ENCODE assay signal across 13 cellular contexts in the genomic region with DNA sequence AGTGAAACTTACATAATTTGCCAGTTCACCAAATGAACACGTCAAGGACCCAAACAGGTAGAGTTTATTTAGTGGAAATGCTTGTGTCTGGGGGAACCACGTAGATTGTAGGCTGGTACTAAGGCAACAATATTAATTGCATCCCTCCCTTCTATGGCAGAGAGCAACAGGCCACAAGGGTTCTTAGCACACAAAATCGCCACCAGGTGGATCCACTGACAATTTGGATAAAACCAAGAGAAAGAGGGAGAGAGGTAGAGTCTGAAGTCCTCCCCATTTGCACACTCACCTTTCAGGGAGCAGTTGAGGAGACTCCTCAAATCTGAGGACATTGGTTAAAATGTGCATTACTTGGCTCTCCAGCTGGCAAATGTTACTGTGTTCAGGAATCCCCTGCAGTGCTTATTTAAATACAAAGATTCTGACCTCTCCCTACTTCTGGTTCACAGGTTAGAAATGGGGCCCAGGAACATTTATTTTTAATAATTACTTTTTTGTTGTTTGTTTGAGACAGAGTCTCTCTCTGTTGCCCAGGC.
DNase-seq lines count a peak whose midpoint lies in the region; ATAC-seq, FAIRE-seq and TF ChIP-seq lines count a peak whose summit lies in the region.
"Had no signal": no experiment of that assay in that cellular context is flagged by ENCODE, and none has a peak within 500 bp of the region (broad histone marks: within the 10 kb centered on the region; RNA-seq: fewer than 3 reads in every experiment).

No MANE protein-coding gene starts in this region.

- peaks cover 7% of the 10 kb centered on the region for H3K4me1 Mint-ChIP-seq in neural progenitor cell
- H3K4me1 Mint-ChIP-seq: activated B cell treated with CpG ODN at 0.5 μM for 24 hours; activated T-helper 17 cell treated with anti-CD3 and anti-CD28 coated beads, Interleukin-2, amount 50 U/mL, for 72 hours had no signal

- CTCF ChIA-PET in K562 (lab: Yijun Ruan, JAX; ENCODE audit: low intra/inter-chr PET ratio) = no interaction called here

- TF ChIP-seq POLR2A in K562 (conservative IDR thresholded peaks at IDR 0.05) = no peak
- no peak for TF ChIP-seq POLR2A in GM18505 (IDR thresholded peaks at IDR 0.05; ENCODE audit: borderline replicate concordance, extremely low read depth, insufficient read depth, insufficient read length)

- no peak for TF ChIP-seq RAD21 in K562 (CRISPR knock-in tag; conservative IDR thresholded peaks at IDR 0.05 in 1 of 2, IDR thresholded peaks at IDR 0.05 in 1 of 2)

- ATAC-seq in K562 (no peak), GM18505 (IDR thresholded peaks at IDR 0.05; ENCODE audit: unreplicated experiment) (no peak)
- ATAC-seq: activated T-helper 17 cell treated with anti-CD3 and anti-CD28 coated beads, Interleukin-2, amount 50 U/mL, for 72 hours; naive thymus-derived CD4-positive, alpha-beta T cell had no signal

- FAIRE-seq in K562 (lab: Jason Lieb, UNC) (no peak), RCC 7860 (lab: Jason Lieb, UNC) (no peak)

- H2AFZ ChIP-seq in K562 (ENCODE audit: low read depth, low read length) = no peak overlapping the region
- H2AFZ ChIP-seq in neural progenitor cell (replicated peaks) = no peak overlapping the region

- no peaks in the 10 kb centered on the region for H3K9me3 Mint-ChIP-seq in neural progenitor cell
- H3K9me3 Mint-ChIP-seq: activated B cell treated with CpG ODN at 0.5 μM for 24 hours; activated T-helper 17 cell treated with anti-CD3 and anti-CD28 coated beads, Interleukin-2, amount 50 U/mL, for 72 hours had no signal

- TF ChIP-seq CTCF in K562 (IDR thresholded peaks at IDR 0.05 in 2 of 3, conservative IDR thresholded peaks at IDR 0.05 in 1 of 3; ENCODE audit: insufficient read depth in 2 of 3, low read depth in 1 of 3, low read length in 3 of 3) (no peak), neural progenitor cell (IDR thresholded peaks at IDR 0.05) (peak; percentile 51)

- POLR2A ChIA-PET in K562 (lab: Yijun Ruan, JAX) = interaction anchor here (0.7 kb wide), 1 partner anchor 361 kb away, joined by 3 read pairs; no protein-coding TSS in a partner anchor

- 2% methylated on average over 3 of the region's 3 CpGs for WGBS in K562 (ENCODE audit: insufficient coverage, low coverage, missing lambda C conversion rate)

- H3K36me3 ChIP-seq in K562 (ENCODE audit: control insufficient read depth, insufficient read depth, low read length) (no peaks in the 10 kb centered on the region), neural progenitor cell (no peaks in the 10 kb centered on the region)
- H3K36me3 ChIP-seq: colonic mucosa had no signal

- no peak overlapping the region for H3K9ac ChIP-seq in K562 (ENCODE audit: insufficient read depth in 1 of 2, low read depth in 2 of 2, low read length in 2 of 2)
- no peak overlapping the region for H3K9ac ChIP-seq in neural progenitor cell

- no peaks in the 10 kb centered on the region for H3F3A ChIP-seq in neural progenitor cell (ENCODE audit: low read depth)

- H3K36me3 Mint-ChIP-seq in neural progenitor cell = peaks cover 3% of the 10 kb centered on the region

- H3K4me3 ChIP-seq in K562 (no peak overlapping the region), neural progenitor cell (no peak overlapping the region)
- H3K4me3 ChIP-seq: colonic mucosa had no signal

- no peak overlapping the region for H3K4me2 ChIP-seq in K562 (ENCODE audit: insufficient read depth, low read length)
- no peak overlapping the region for H3K4me2 ChIP-seq in neural progenitor cell

- H3K9me1 ChIP-seq in K562 (ENCODE audit: control insufficient read depth, insufficient read depth, low read length) = no peaks in the 10 kb centered on the region

- H3K27me3 ChIP-seq in K562 (ENCODE audit: control insufficient read depth in 2 of 2, insufficient read depth in 2 of 2, low read length in 2 of 2) = no peaks in the 10 kb centered on the region
- peaks cover 12% of the 10 kb centered on the region for H3K27me3 ChIP-seq in neural progenitor cell
- H3K27me3 ChIP-seq: colonic mucosa had no signal

- peaks cover 9% of the 10 kb centered on the region for H3K27me3 Mint-ChIP-seq in neural progenitor cell (ENCODE audit: insufficient read depth, low read depth)
- H3K27me3 Mint-ChIP-seq: activated B cell treated with CpG ODN at 0.5 μM for 24 hours had no signal

- TF ChIP-seq EP300 in K562 (IDR thresholded peaks at IDR 0.05; ENCODE audit: low read length) = no peak

- no peak overlapping the region for H3K27ac Mint-ChIP-seq in neural progenitor cell
- H3K27ac Mint-ChIP-seq: activated B cell treated with CpG ODN at 0.5 μM for 24 hours; activated T-helper 17 cell treated with anti-CD3 and anti-CD28 coated beads, Interleukin-2, amount 50 U/mL, for 72 hours; naive thymus-derived CD4-positive, alpha-beta T cell had no signal

- H3K4me1 ChIP-seq in K562 (replicated peaks in 1 of 2; ENCODE audit: control insufficient read depth in 2 of 2, insufficient read depth in 2 of 2, low read length in 2 of 2) (no peaks in the 10 kb centered on the region), neural progenitor cell (no peaks in the 10 kb centered on the region)
- H3K4me1 ChIP-seq: colonic mucosa had no signal

- H3K79me2 ChIP-seq in K562 (ENCODE audit: control insufficient read depth, insufficient read depth, low read length) (no peaks in the 10 kb centered on the region), neural progenitor cell (ENCODE audit: low read depth) (no peaks in the 10 kb centered on the region)

- no peak overlapping the region for H3K4me3 Mint-ChIP-seq in neural progenitor cell
- H3K4me3 Mint-ChIP-seq: activated B cell treated with CpG ODN at 0.5 μM for 24 hours; activated T-helper 17 cell treated with anti-CD3 and anti-CD28 coated beads, Interleukin-2, amount 50 U/mL, for 72 hours; naive thymus-derived CD4-positive, alpha-beta T cell had no signal

- no TSS peak for BruUV-seq in K562 (replicated peaks; lab: Mats Ljungman, UMichigan)

- intact Hi-C loops in K562 (cut with micrococcal nuclease) = no loop called here

- in situ Hi-C loops in K562 (cut with MboI) = loop anchor here (10.0 kb wide), 1 partner anchor 220 kb away; no protein-coding TSS in a partner anchor

- DNase-seq in DMS53 (lab: John Stamatoyannopoulos, UW) (peak; percentile 4), DMS53 treated with DMSO at 0.1 percent for 48 hours (lab: John Stamatoyannopoulos, UW; ENCODE audit: unreplicated experiment) (no peak), Kasumi-1 (lab: John Stamatoyannopoulos, UW) (peak; percentile 7 to 19), K562 (ENCODE audit: extremely low read depth in 1 of 4, low spot score in 3 of 4) (peak in 3 of 4 experiments; percentile 5 to 8 (median 5)), neural progenitor cell (ENCODE audit: low spot score) (peak; percentile 35), RCC 7860 (ENCODE audit: low spot score) (no peak)
- no peak for DNase-seq in activated T-cell treated with anti-CD3 and anti-CD28 coated beads, Interleukin-2, amount 50 U/mL, for 48 hours
- DNase-seq: activated B cell treated with CpG ODN at 0.5 μM for 24 hours; colonic mucosa; naive thymus-derived CD4-positive, alpha-beta T cell; NCI-H1048 had no signal

- H4K20me1 ChIP-seq in K562 (replicated peaks; ENCODE audit: control insufficient read depth, insufficient read depth, low read length) = no peaks in the 10 kb centered on the region
- peaks cover 6% of the 10 kb centered on the region for H4K20me1 ChIP-seq in neural progenitor cell (ENCODE audit: low read depth)

- no peak overlapping the region for H3K27ac ChIP-seq in K562 (ENCODE audit: extremely low read depth, low read depth, low read length)
- H3K27ac ChIP-seq in neural progenitor cell = no peak overlapping the region
- H3K27ac ChIP-seq: colonic mucosa had no signal

- H3K9me3 ChIP-seq in K562 (replicated peaks; ENCODE audit: control insufficient read depth, insufficient read depth, low read depth, low read length) (no peaks in the 10 kb centered on the region), neural progenitor cell (ENCODE audit: low read depth) (no peaks in the 10 kb centered on the region)
- H3K9me3 ChIP-seq: colonic mucosa had no signal

Comparison
In these comparisons a context has a peak if more than half of its experiments do, and no peak if none do; other contexts are left out.
1. DNase-seq: peak in DMS53 (single experiment), Kasumi-1 (2 of 2), K562 (3 of 4) and neural progenitor cell (single experiment); none in DMS53 treated with DMSO at 0.1 percent for 48 hours (single experiment), RCC 7860 (single experiment) and activated T-cell treated with anti-CD3 and anti-CD28 coated beads, Interleukin-2, amount 50 U/mL, for 48 hours (0 of 2).